1 cellular context compared by ENCODE assay signal in the genomic region with DNA sequence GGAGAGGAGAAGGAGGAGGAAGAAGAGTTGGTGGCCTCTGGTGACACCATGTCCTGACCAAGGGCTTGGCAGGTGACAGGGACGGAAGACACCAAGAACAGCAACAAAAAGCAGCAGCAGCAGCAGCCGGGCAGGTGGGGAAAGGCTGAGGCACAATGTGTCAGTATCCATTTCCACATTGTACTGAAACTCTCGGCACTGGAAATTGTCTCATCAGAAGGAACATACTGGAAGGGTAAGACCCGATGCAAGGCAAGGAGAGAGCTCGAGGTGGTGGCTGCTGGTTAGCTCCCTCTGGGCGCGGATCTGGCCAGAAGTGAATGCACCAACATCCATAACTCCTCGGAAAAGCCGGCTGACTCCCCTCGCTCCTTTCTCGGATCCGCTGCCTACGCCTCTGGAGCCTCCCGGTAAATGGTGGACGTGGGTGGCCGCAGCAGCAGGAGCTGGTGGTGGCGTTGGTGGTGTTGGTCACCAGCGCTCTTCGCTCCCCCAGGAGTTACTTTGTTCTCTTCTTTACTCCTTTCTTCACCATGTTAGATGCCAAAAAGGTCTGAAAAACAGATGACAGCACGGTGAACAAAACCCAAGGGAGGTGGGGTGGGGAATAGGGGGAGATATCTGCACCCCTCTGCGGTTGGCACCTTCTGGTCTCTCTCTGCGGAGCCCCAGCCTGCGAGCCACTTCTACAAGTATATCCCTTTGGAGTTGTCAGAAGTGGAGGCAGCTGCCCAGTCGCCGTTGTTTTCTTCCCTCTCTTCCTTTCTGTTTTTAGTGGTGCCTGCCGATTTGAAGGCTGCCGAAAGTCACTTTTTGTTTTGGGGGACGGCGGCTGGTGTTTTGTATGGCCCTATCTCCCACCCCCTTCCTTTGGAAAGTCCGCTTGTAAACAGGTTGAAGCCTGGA.
TF ChIP-seq lines count a peak whose summit lies in the region.

No MANE protein-coding gene starts in this region.

TF ChIP-seq in GM23338, 12 proteins besides CTCF, POLR2A, EP300 and RAD21 (continued from another document):
- TF ChIP-seq, protein P1, sequence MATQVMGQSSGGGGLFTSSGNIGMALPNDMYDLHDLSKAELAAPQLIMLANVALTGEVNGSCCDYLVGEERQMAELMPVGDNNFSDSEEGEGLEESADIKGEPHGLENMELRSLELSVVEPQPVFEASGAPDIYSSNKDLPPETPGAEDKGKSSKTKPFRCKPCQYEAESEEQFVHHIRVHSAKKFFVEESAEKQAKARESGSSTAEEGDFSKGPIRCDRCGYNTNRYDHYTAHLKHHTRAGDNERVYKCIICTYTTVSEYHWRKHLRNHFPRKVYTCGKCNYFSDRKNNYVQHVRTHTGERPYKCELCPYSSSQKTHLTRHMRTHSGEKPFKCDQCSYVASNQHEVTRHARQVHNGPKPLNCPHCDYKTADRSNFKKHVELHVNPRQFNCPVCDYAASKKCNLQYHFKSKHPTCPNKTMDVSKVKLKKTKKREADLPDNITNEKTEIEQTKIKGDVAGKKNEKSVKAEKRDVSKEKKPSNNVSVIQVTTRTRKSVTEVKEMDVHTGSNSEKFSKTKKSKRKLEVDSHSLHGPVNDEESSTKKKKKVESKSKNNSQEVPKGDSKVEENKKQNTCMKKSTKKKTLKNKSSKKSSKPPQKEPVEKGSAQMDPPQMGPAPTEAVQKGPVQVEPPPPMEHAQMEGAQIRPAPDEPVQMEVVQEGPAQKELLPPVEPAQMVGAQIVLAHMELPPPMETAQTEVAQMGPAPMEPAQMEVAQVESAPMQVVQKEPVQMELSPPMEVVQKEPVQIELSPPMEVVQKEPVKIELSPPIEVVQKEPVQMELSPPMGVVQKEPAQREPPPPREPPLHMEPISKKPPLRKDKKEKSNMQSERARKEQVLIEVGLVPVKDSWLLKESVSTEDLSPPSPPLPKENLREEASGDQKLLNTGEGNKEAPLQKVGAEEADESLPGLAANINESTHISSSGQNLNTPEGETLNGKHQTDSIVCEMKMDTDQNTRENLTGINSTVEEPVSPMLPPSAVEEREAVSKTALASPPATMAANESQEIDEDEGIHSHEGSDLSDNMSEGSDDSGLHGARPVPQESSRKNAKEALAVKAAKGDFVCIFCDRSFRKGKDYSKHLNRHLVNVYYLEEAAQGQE (IDR thresholded peaks at IDR 0.05; ENCODE audit: unreplicated experiment): no peak
- no peak for TF ChIP-seq JUNB (IDR thresholded peaks at IDR 0.05; ENCODE audit: unreplicated experiment)
- no peak for TF ChIP-seq NANOG (IDR thresholded peaks at IDR 0.05; ENCODE audit: borderline replicate concordance)
